In genomic region chr17:80124351-80124981, GRCh38 we compare ENCODE assay signal across 10 cellular contexts. TPM values are rescaled to one million over a fixed set of nuclear protein-coding genes. Genes with fewer than 3 reads are reported as not detected.
A peak's percentile ranks its signal among the peaks of the same experiment; 100 is the strongest.
DNase-seq lines count a peak whose midpoint lies in the region; ATAC-seq, FAIRE-seq and TF ChIP-seq lines count a peak whose summit lies in the region.
"Had no signal": no experiment of that assay in that cellular context is flagged by ENCODE, and none has a peak within 500 bp of the region (broad histone marks: within the 10 kb centered on the region; RNA-seq: fewer than 3 reads in every experiment).

No MANE protein-coding gene starts in this region.

- H3K36me3 ChIP-seq in endothelial cell of umbilical vein (ENCODE audit: control insufficient read depth in 2 of 2, extremely low read depth in 1 of 2, insufficient read depth in 2 of 2, low read length in 2 of 2) (no peaks in the 10 kb centered on the region), prostate gland (no peaks in the 10 kb centered on the region), upper lobe of left lung (no peaks in the 10 kb centered on the region)

- H3K27me3 ChIP-seq in endothelial cell of umbilical vein (ENCODE audit: control insufficient read depth in 2 of 2, insufficient read depth in 2 of 2, low read length in 2 of 2) (peaks cover 18 to 19% of the 10 kb centered on the region in 2 experiments), prostate gland (replicated peaks; ENCODE audit: insufficient read depth) (no peaks in the 10 kb centered on the region), upper lobe of left lung (no peaks in the 10 kb centered on the region)
- H3K27me3 ChIP-seq: BLaER1 treated with 17β-estradiol and CSF1 and Interleukin-3, amounts not matched to agents 10 nM and 100 nM had no signal

- WGBS in prostate gland, result 26% methylated on average over 15 of the region's 15 CpGs
- 56 to 65% methylated on average over 15 of the region's 15 CpGs for WGBS in upper lobe of left lung, 2 donors

- H3K9me3 ChIP-seq in endothelial cell of umbilical vein (replicated peaks; ENCODE audit: control insufficient read depth, insufficient read depth, low read length) (no peaks in the 10 kb centered on the region), prostate gland (no peaks in the 10 kb centered on the region), upper lobe of left lung (no peaks in the 10 kb centered on the region)
- H3K9me3 ChIP-seq: BLaER1 treated with 17β-estradiol and CSF1 and Interleukin-3, amounts not matched to agents 10 nM and 100 nM had no signal

- H3K9me1 ChIP-seq in endothelial cell of umbilical vein (replicated peaks; ENCODE audit: control insufficient read depth, extremely low read depth, insufficient read depth, low read length), result no peaks in the 10 kb centered on the region

- no peak for FAIRE-seq in endothelial cell of umbilical vein (lab: Jason Lieb, UNC)

- H3K79me2 ChIP-seq in endothelial cell of umbilical vein (ENCODE audit: control insufficient read depth, insufficient read depth, low read length), result no peaks in the 10 kb centered on the region

- no peak overlapping the region for H3K27ac ChIP-seq in endothelial cell of umbilical vein (ENCODE audit: insufficient read depth, low read depth, low read length)
- peak overlapping the region; percentile 50 for H3K27ac ChIP-seq in prostate gland
- no peak overlapping the region for H3K27ac ChIP-seq in upper lobe of left lung
- H3K27ac ChIP-seq: BLaER1 treated with 17β-estradiol and CSF1 and Interleukin-3, amounts not matched to agents 10 nM and 100 nM had no signal

- peak; percentile 25 to 66 for TF ChIP-seq CTCF in endothelial cell of umbilical vein (IDR thresholded peaks at IDR 0.05; ENCODE audit: extremely low read depth in 1 of 2, insufficient read depth in 1 of 2, low read depth in 1 of 2, low read length in 2 of 2)
- TF ChIP-seq CTCF in prostate gland (IDR thresholded peaks at IDR 0.05), result peak in 2 of 4 experiments; percentile 26 to 38
- TF ChIP-seq CTCF in upper lobe of left lung (IDR thresholded peaks at IDR 0.05), result peak in 2 of 6 experiments; percentile 15 to 26

- H2AFZ ChIP-seq in endothelial cell of umbilical vein (ENCODE audit: low read depth, low read length), result no peak overlapping the region

- no peak overlapping the region for H3K9ac ChIP-seq in endothelial cell of umbilical vein (replicated peaks; ENCODE audit: extremely low read depth, insufficient read depth, low read length)
- H3K9ac ChIP-seq: BLaER1 treated with 17β-estradiol and CSF1 and Interleukin-3, amounts not matched to agents 10 nM and 100 nM had no signal

- H3K4me3 ChIP-seq in endothelial cell of umbilical vein (replicated peaks in 1 of 3; ENCODE audit: insufficient read depth in 1 of 3, low read depth in 1 of 3, low read length in 3 of 3) (no peak overlapping the region), prostate gland (no peak overlapping the region), upper lobe of left lung (no peak overlapping the region)
- H3K4me3 ChIP-seq: BLaER1 treated with 17β-estradiol and CSF1 and Interleukin-3, amounts not matched to agents 10 nM and 100 nM had no signal

- no peak overlapping the region for H3K4me2 ChIP-seq in endothelial cell of umbilical vein (ENCODE audit: insufficient read depth, low read length)
- H3K4me2 ChIP-seq: BLaER1 treated with 17β-estradiol and CSF1 and Interleukin-3, amounts not matched to agents 10 nM and 100 nM had no signal

- dilution Hi-C loops in endothelial cell of umbilical vein (cut with MboI; ENCODE audit: extremely low pct_ligation_motif_present, low sequenced_read_pairs), result no loop called here

- DNase-seq in NCI-H1436 (lab: John Stamatoyannopoulos, UW), result peak; percentile 14
- DNase-seq in NCI-H1436 treated with DMSO at 0.1 percent for 48 hours (lab: John Stamatoyannopoulos, UW), result no peak
- DNase-seq in NCI-H82 (lab: John Stamatoyannopoulos, UW), result peak; percentile 86
- peak; percentile 23 for DNase-seq in endothelial cell of umbilical vein (ENCODE audit: low read depth, low spot score)
- DNase-seq in prostate gland (ENCODE audit: low spot score), result peak; percentile 60
- DNase-seq in upper lobe of left lung, result no peak
- no peak for DNase-seq in cerebellar nuclear complex (lab: John Stamatoyannopoulos, UW)
- DNase-seq: NCI-H187 had no signal

- no peaks in the 10 kb centered on the region for H4K20me1 ChIP-seq in endothelial cell of umbilical vein (replicated peaks; ENCODE audit: control insufficient read depth, extremely low read depth, insufficient read depth, low read length)
- H4K20me1 ChIP-seq: BLaER1 treated with 17β-estradiol and CSF1 and Interleukin-3, amounts not matched to agents 10 nM and 100 nM had no signal

- H3K4me1 ChIP-seq in endothelial cell of umbilical vein (ENCODE audit: control insufficient read depth, extremely low read depth, insufficient read depth, low read length), result no peaks in the 10 kb centered on the region
- peaks cover under 1% of the 10 kb centered on the region for H3K4me1 ChIP-seq in prostate gland (replicated peaks)
- H3K4me1 ChIP-seq in upper lobe of left lung, result no peaks in the 10 kb centered on the region

- POLR2A ChIA-PET in endothelial cell of umbilical vein (lab: Charles Lee), result no interaction called here

- CTCF ChIA-PET in endothelial cell of umbilical vein (lab: Charles Lee), result interaction anchor here (0.7 to 2.3 kb wide), 23 partner anchors 8 to 335 kb away, joined by 3 to 70 read pairs (median 4); partner anchors contain the start of genes EIF4A3 and GAA

- ATAC-seq in upper lobe of left lung (ENCODE audit: low FRiP score in 2 of 2) (no peak), GM19397 (IDR thresholded peaks at IDR 0.05; ENCODE audit: unreplicated experiment) (no peak)

- TF ChIP-seq POLR2A in endothelial cell of umbilical vein (IDR thresholded peaks at IDR 0.05; ENCODE audit: low read depth, low read length), result no peak
- no peak for TF ChIP-seq POLR2A in prostate gland (IDR thresholded peaks at IDR 0.05)
- no peak for TF ChIP-seq POLR2A in upper lobe of left lung (IDR thresholded peaks at IDR 0.05)

- TF ChIP-seq EP300 in upper lobe of left lung (IDR thresholded peaks at IDR 0.05), result no peak

- BruUV-seq in endothelial cell of umbilical vein (replicated peaks; lab: Mats Ljungman, UMichigan), result no TSS peak

- intact Hi-C loops in endothelial cell of umbilical vein (cut with micrococcal nuclease), result loop anchor here (1.0 to 5.0 kb wide), 2 partner anchors 42 to 117 kb away; no protein-coding TSS in a partner anchor
- intact Hi-C loops in prostate gland (cut with DNase I), result no loop called here

TF ChIP-seq in endothelial cell of umbilical vein, 7 proteins besides CTCF, POLR2A, EP300 and RAD21:
- TF ChIP-seq GATA2 (IDR thresholded peaks at IDR 0.05; ENCODE audit: insufficient read depth, insufficient read length, low read depth, low read length), result no peak
- TF ChIP-seq JUN (IDR thresholded peaks at IDR 0.05; ENCODE audit: borderline replicate concordance, insufficient read depth, insufficient read length, low read depth), result no peak
- no peak for TF ChIP-seq FOS (IDR thresholded peaks at IDR 0.05; ENCODE audit: borderline replicate concordance, insufficient read depth, low read length)
- TF ChIP-seq MAX (IDR thresholded peaks at IDR 0.05; ENCODE audit: insufficient read depth, insufficient read length), result no peak
- no peak for TF ChIP-seq MYC (IDR thresholded peaks at IDR 0.05; ENCODE audit: low read depth, low read length)
- TF ChIP-seq POLR2AphosphoS5 (IDR thresholded peaks at IDR 0.05; ENCODE audit: insufficient read depth, low read depth, low read length), result no peak
- no peak for TF ChIP-seq EZH2 (IDR thresholded peaks at IDR 0.05; ENCODE audit: borderline replicate concordance, low read depth, low read length, severe bottlenecking)

RNA-seq across cellular contexts. Expression of gene EIF4A3, which starts 22.5 kb away (rescaled TPM):
- total RNA-seq in endothelial cell of umbilical vein (90.4 and 93.8 TPM in 2 replicates), prostate gland (10 to 100 TPM; 69.7 to 72.9 TPM), upper lobe of left lung (10 to 100 TPM; 48.2 to 86.2 (median 61.8) TPM)
- polyA plus RNA-seq in endothelial cell of umbilical vein, result 80.3 and 94.5 TPM in 2 replicates
- 88.7 and 101 TPM in 2 replicates for polyA plus RNA-seq in endothelial cell of umbilical vein (2011; cell fraction: cytosol; rRNA removed)
- 59.0 and 72.1 TPM in 2 replicates for polyA plus RNA-seq in endothelial cell of umbilical vein (2011; cell fraction: nucleus; rRNA removed)
- 80.3 and 115 TPM in 2 replicates for polyA plus RNA-seq in endothelial cell of umbilical vein (2012)
- polyA minus RNA-seq in endothelial cell of umbilical vein, result 64.9 and 74.4 TPM in 2 replicates
- 67.0 TPM for polyA minus RNA-seq in endothelial cell of umbilical vein (2011; cell fraction: cytosol; rRNA and poly(A)+ RNA removed)
- 19.9 and 23.8 TPM in 2 replicates for polyA minus RNA-seq in endothelial cell of umbilical vein (2011; cell fraction: nucleus; rRNA and poly(A)+ RNA removed)

RNA-seq across cellular contexts. Expression of gene GAA, which starts 23.1 kb away (rescaled TPM):
- total RNA-seq in endothelial cell of umbilical vein (45.9 and 49.7 TPM in 2 replicates), prostate gland (100 to 1,000 TPM; 167 to 217 TPM), upper lobe of left lung (100 to 1,000 TPM in 5 of 6 donors, 10 to 100 TPM in 1; 54.7 to 178 (median 157) TPM)
- 26.3 and 29.8 TPM in 2 replicates for polyA plus RNA-seq in endothelial cell of umbilical vein
- polyA plus RNA-seq in endothelial cell of umbilical vein (2011; cell fraction: cytosol; rRNA removed), result 14.9 and 20.8 TPM in 2 replicates
- polyA plus RNA-seq in endothelial cell of umbilical vein (2011; cell fraction: nucleus; rRNA removed), result 45.7 and 62.2 TPM in 2 replicates
- polyA plus RNA-seq in endothelial cell of umbilical vein (2012), result 22.0 and 59.8 TPM in 2 replicates
- polyA minus RNA-seq in endothelial cell of umbilical vein, result 9.2 and 9.4 TPM in 2 replicates
- 12.7 TPM for polyA minus RNA-seq in endothelial cell of umbilical vein (2011; cell fraction: cytosol; rRNA and poly(A)+ RNA removed)
- 7.7 and 20.7 TPM in 2 replicates for polyA minus RNA-seq in endothelial cell of umbilical vein (2011; cell fraction: nucleus; rRNA and poly(A)+ RNA removed)

RNA-seq across cellular contexts. Expression of gene CARD14, which starts 45.4 kb away (rescaled TPM):
- total RNA-seq in endothelial cell of umbilical vein, result not detected in 2 replicates
- polyA plus RNA-seq in endothelial cell of umbilical vein, result not detected in 2 replicates
- polyA plus RNA-seq in endothelial cell of umbilical vein (2011; cell fraction: cytosol; rRNA removed), result not detected in 2 replicates
- 0.11 TPM in 1 of 2 replicates, not detected in the other for polyA plus RNA-seq in endothelial cell of umbilical vein (2011; cell fraction: nucleus; rRNA removed)
- polyA plus RNA-seq in endothelial cell of umbilical vein (2012), result 0.16 and 0.27 TPM in 2 replicates
- polyA minus RNA-seq in endothelial cell of umbilical vein, result not detected in 2 replicates
- polyA minus RNA-seq in endothelial cell of umbilical vein (2011; cell fraction: cytosol; rRNA and poly(A)+ RNA removed), result 3.8 TPM
- polyA minus RNA-seq in endothelial cell of umbilical vein (2011; cell fraction: nucleus; rRNA and poly(A)+ RNA removed), result 0.19 TPM in 1 of 2 replicates, not detected in the other
- 10 to 100 TPM; 10.2 to 27.3 TPM for total RNA-seq in prostate gland
- total RNA-seq in upper lobe of left lung, result 1 to 10 TPM in 4 of 6 donors, under 1 TPM in 2; 0.15 to 7.3 (median 1.0) TPM

Comparison
In these comparisons a context has a peak if more than half of its experiments do, and no peak if none do; other contexts are left out.
1. DNase-seq: peak in NCI-H1436 (single experiment), NCI-H82 (single experiment), endothelial cell of umbilical vein (single experiment) and prostate gland (single experiment); none in NCI-H1436 treated with DMSO at 0.1 percent for 48 hours (single experiment), upper lobe of left lung (0 of 2) and cerebellar nuclear complex (0 of 2).
2. H3K27ac ChIP-seq: peak in prostate gland (2 of 2); none in endothelial cell of umbilical vein (single experiment) and upper lobe of left lung (0 of 4).